In genomic region chr2:133171396-133172004, GRCh38 we compare ENCODE assay signal across 8 cellular contexts.
DNase-seq lines count a peak whose midpoint lies in the region; ATAC-seq, FAIRE-seq and TF ChIP-seq lines count a peak whose summit lies in the region.

No MANE protein-coding gene starts in this region.

- H3K27ac ChIP-seq in suprapubic skin: no peak overlapping the region

- no peaks in the 10 kb centered on the region for H3K27me3 ChIP-seq in suprapubic skin

- no peaks in the 10 kb centered on the region for H3K4me1 ChIP-seq in suprapubic skin

- DNase-seq in AML-193 (lab: John Stamatoyannopoulos, UW) (peak; percentile 32 to 47), NCI-H1694 treated with DMSO at 0.1 percent for 48 hours (lab: John Stamatoyannopoulos, UW) (peak; percentile 86), hepatic stellate cell (ENCODE audit: low spot score) (peak; percentile 7), suprapubic skin (ENCODE audit: low spot score in 2 of 2) (no peak)
- no peak for DNase-seq in effector CD4-positive, alpha-beta T cell
- DNase-seq in central memory CD4-positive, alpha-beta T cell: no peak

- no peak overlapping the region for H3K4me3 ChIP-seq in suprapubic skin

- ATAC-seq in GM19395 (IDR thresholded peaks at IDR 0.05; ENCODE audit: unreplicated experiment): peak; percentile 74

- no peaks in the 10 kb centered on the region for H3K36me3 ChIP-seq in suprapubic skin

- TF ChIP-seq POLR2A in suprapubic skin (IDR thresholded peaks at IDR 0.05): no peak

- 48% methylated on average over 3 of the region's 3 CpGs for WGBS in suprapubic skin

- TF ChIP-seq CTCF in suprapubic skin (IDR thresholded peaks at IDR 0.05): peak; percentile 17 to 40

- FAIRE-seq in TTC549 (lab: Jason Lieb, UNC): peak; percentile 62

- no peak for TF ChIP-seq EP300 in suprapubic skin (IDR thresholded peaks at IDR 0.05)

- no peaks in the 10 kb centered on the region for H3K9me3 ChIP-seq in suprapubic skin

Comparison
In these comparisons a context has a peak if more than half of its experiments do, and no peak if none do; other contexts are left out.
1. DNase-seq: peak in AML-193 (2 of 2), NCI-H1694 treated with DMSO at 0.1 percent for 48 hours (single experiment) and hepatic stellate cell (single experiment); none in suprapubic skin (0 of 2), effector CD4-positive, alpha-beta T cell (single experiment) and central memory CD4-positive, alpha-beta T cell (single experiment).